In genomic region chr18:23209031-23209430, GRCh38 we compare ENCODE assay signal across 14 cellular contexts.
DNase-seq lines count a peak whose midpoint lies in the region; ATAC-seq and TF ChIP-seq lines count a peak whose summit lies in the region.
"Had no signal": no experiment of that assay in that cellular context is flagged by ENCODE, and none has a peak within 500 bp of the region (broad histone marks: within the 10 kb centered on the region; RNA-seq: fewer than 3 reads in every experiment).

No MANE protein-coding gene starts in this region.

- intact Hi-C loops in Panc1 (cut with micrococcal nuclease; ENCODE audit: unreplicated experiment) (no loop called here), dorsolateral prefrontal cortex (cut with DNase I) (no loop called here)

- H3K4me3 Mint-ChIP-seq in stimulated activated naive CD8-positive, alpha-beta T cell treated with anti-CD3 and anti-CD28 coated beads, Interleukin-15, Interleukin-2, amounts not matched to agents 100 ng/mL and 50 ng/mL, for 24 hours: peak overlapping the region; percentile 10

- H3K27ac ChIP-seq in Panc1 (ENCODE audit: low read length) (no peak overlapping the region), dorsolateral prefrontal cortex (peak overlapping the region in 50 of 59 donors; percentile 3 to 91 (median 62))
- H3K27ac ChIP-seq: colonic mucosa, epithelial cell of prostate, neutrophil, right lobe of liver had no signal

- peaks cover 17 to 46% of the 10 kb centered on the region in 2 donors for H3K36me3 Mint-ChIP-seq in activated naive CD4-positive, alpha-beta T cell treated with anti-CD3 and anti-CD28 coated beads, Interleukin-2, amount 50 U/mL, for 72 hours
- H3K36me3 Mint-ChIP-seq in stimulated activated naive CD8-positive, alpha-beta T cell treated with anti-CD3 and anti-CD28 coated beads, Interleukin-15, Interleukin-2, amounts not matched to agents 100 ng/mL and 50 ng/mL, for 24 hours (ENCODE audit: low read depth): peaks cover 18% of the 10 kb centered on the region

- no peaks in the 10 kb centered on the region for H3K9me3 ChIP-seq in Panc1 (ENCODE audit: control insufficient read depth, insufficient read depth, low read depth, low read length)
- H3K9me3 ChIP-seq: colonic mucosa, neutrophil, right lobe of liver had no signal

- H3K4me1 Mint-ChIP-seq in stimulated activated naive CD8-positive, alpha-beta T cell treated with anti-CD3 and anti-CD28 coated beads, Interleukin-15, Interleukin-2, amounts not matched to agents 100 ng/mL and 50 ng/mL, for 24 hours (ENCODE audit: low read depth): peaks cover 58% of the 10 kb centered on the region

- TF ChIP-seq CTCF in Panc1 (IDR thresholded peaks at IDR 0.05): no peak
- no peak for TF ChIP-seq CTCF in dorsolateral prefrontal cortex (IDR thresholded peaks at IDR 0.05 in 54 of 56, conservative IDR thresholded peaks at IDR 0.05 in 2 of 56; ENCODE audit: low read depth in 1 of 56, partially characterized antibody in 56 of 56)

- in situ Hi-C loops in Panc1 (cut with HindIII; ENCODE audit: low pct_unique_long_range_greater_than_20kb, low sequenced_read_pairs): no loop called here

- no peaks in the 10 kb centered on the region for H3K27me3 Mint-ChIP-seq in stimulated activated naive CD8-positive, alpha-beta T cell treated with anti-CD3 and anti-CD28 coated beads, Interleukin-15, Interleukin-2, amounts not matched to agents 100 ng/mL and 50 ng/mL, for 24 hours

- H3K4me3 ChIP-seq in Panc1 (ENCODE audit: low read depth in 2 of 2, low read length in 2 of 2) (no peak overlapping the region), dorsolateral prefrontal cortex (no peak overlapping the region)
- H3K4me3 ChIP-seq: colonic mucosa, right lobe of liver had no signal

- POLR2A ChIA-PET in Panc1 (lab: Charles Lee): no interaction called here

- H3K9me3 Mint-ChIP-seq in activated naive CD4-positive, alpha-beta T cell treated with anti-CD3 and anti-CD28 coated beads, Interleukin-2, amount 50 U/mL, for 72 hours: peaks cover 10 to 21% of the 10 kb centered on the region in 2 donors
- H3K9me3 Mint-ChIP-seq in stimulated activated naive CD8-positive, alpha-beta T cell treated with anti-CD3 and anti-CD28 coated beads, Interleukin-15, Interleukin-2, amounts not matched to agents 100 ng/mL and 50 ng/mL, for 24 hours: peaks cover 8% of the 10 kb centered on the region

- H3K36me3 ChIP-seq in Panc1 (ENCODE audit: control insufficient read depth, insufficient read depth, low read length): no peaks in the 10 kb centered on the region
- H3K36me3 ChIP-seq: colonic mucosa, neutrophil, right lobe of liver had no signal

- BruUV-seq in Panc1 (replicated peaks; lab: Mats Ljungman, UMichigan): no TSS peak

- peak; percentile 21 to 72 for DNase-seq in activated naive CD4-positive, alpha-beta T cell treated with anti-CD3 and anti-CD28 coated beads, Interleukin-2, amount 50 U/mL, for 72 hours (ENCODE audit: low spot score in 2 of 2)
- DNase-seq in activated naive CD4-positive, alpha-beta T cell treated with anti-CD3 and anti-CD28 coated beads, Interleukin-2, amount 50 U/mL, for 16 hours: no peak
- no peak for DNase-seq in Panc1 (ENCODE audit: low read depth, low spot score)
- no peak for DNase-seq in dorsolateral prefrontal cortex
- no peak for DNase-seq in RPMI8226
- DNase-seq in LoVo (ENCODE audit: low spot score): no peak
- DNase-seq: colonic mucosa, NCI-H1930, NCI-H748 treated with DMSO at 0.1 percent for 48 hours, right lobe of liver had no signal

- CTCF ChIA-PET in Panc1 (lab: Charles Lee): no interaction called here

- peak; percentile 91 to 96 for ATAC-seq in activated naive CD4-positive, alpha-beta T cell treated with anti-CD3 and anti-CD28 coated beads, Interleukin-2, amount 50 U/mL, for 72 hours
- ATAC-seq in Panc1 (peak; percentile 29; the same call in 1 of the 2 replicates), GM21528 (IDR thresholded peaks at IDR 0.05; ENCODE audit: low FRiP score, unreplicated experiment) (no peak)

- no peaks in the 10 kb centered on the region for H3K4me1 ChIP-seq in Panc1 (ENCODE audit: control insufficient read depth, insufficient read depth, low read length)
- H3K4me1 ChIP-seq: colonic mucosa, right lobe of liver had no signal

- H3K27me3 ChIP-seq in Panc1 (ENCODE audit: control insufficient read depth, insufficient read depth, low read length): no peaks in the 10 kb centered on the region
- no peaks in the 10 kb centered on the region for H3K27me3 ChIP-seq in dorsolateral prefrontal cortex
- H3K27me3 ChIP-seq: colonic mucosa, neutrophil, right lobe of liver had no signal

- peak overlapping the region; percentile 77 to 87 for H3K27ac Mint-ChIP-seq in activated naive CD4-positive, alpha-beta T cell treated with anti-CD3 and anti-CD28 coated beads, Interleukin-2, amount 50 U/mL, for 72 hours
- H3K27ac Mint-ChIP-seq in stimulated activated naive CD8-positive, alpha-beta T cell treated with anti-CD3 and anti-CD28 coated beads, Interleukin-15, Interleukin-2, amounts not matched to agents 100 ng/mL and 50 ng/mL, for 24 hours: peak overlapping the region; percentile 97

Comparison
In these comparisons a context has a peak if more than half of its experiments do, and no peak if none do; other contexts are left out.
1. DNase-seq: peak in activated naive CD4-positive, alpha-beta T cell treated with anti-CD3 and anti-CD28 coated beads, Interleukin-2, amount 50 U/mL, for 72 hours (2 of 2); none in activated naive CD4-positive, alpha-beta T cell treated with anti-CD3 and anti-CD28 coated beads, Interleukin-2, amount 50 U/mL, for 16 hours (single experiment), Panc1 (single experiment), dorsolateral prefrontal cortex (0 of 10), RPMI8226 (single experiment) and LoVo (single experiment).